Comparison of ENCODE assay signal across 25 cellular contexts in the genomic region with DNA sequence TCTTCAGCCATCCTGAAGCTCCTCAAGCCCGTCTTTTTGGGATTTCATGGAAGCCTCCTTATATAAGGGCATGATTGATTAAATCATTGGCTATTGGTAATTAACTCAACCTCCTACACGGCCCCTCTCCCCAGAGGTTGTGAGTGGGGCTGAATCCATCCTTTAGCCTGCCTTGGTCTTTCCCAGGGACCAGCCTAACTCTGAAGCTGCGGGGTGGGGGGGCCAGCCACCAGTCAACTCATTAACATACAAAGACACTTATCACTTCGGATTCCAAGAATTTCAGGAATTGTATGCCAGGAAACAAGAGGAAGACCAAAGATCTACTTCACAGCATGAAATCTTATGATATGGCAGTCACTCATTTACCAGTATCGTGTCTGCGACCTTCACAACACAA. TPM values are rescaled to one million over a fixed set of nuclear protein-coding genes. Genes with fewer than 3 reads are reported as not detected.
"Had no signal": no experiment of that assay in that cellular context is flagged by ENCODE, and none has a peak within 500 bp of the region (broad histone marks: within the 10 kb centered on the region; RNA-seq: fewer than 3 reads in every experiment).

No MANE protein-coding gene starts in this region.

- DNase-seq: activated B cell treated with CpG ODN at 0.5 μM for 24 hours; activated CD4-positive, alpha-beta memory T cell treated with anti-CD3 and anti-CD28 coated beads for 36 hours; activated CD4-positive, alpha-beta T cell treated with anti-CD3 and anti-CD28 coated beads for 4 hours; activated gamma-delta T cell treated with Interleukin-2 at 50 U/mL for 16 hours; activated T-cell treated with anti-CD3 and anti-CD28 coated beads for 4 hours; amniotic stem cell; central memory CD4-positive, alpha-beta T cell; colonic mucosa; glutamatergic neuron; kidney; naive B cell; psoas muscle; Right ventricle myocardium superior; stimulated activated naive B cell treated with anti-CD40 and anti-IgM and Interleukin-4, amounts not matched to agents 10 μg/mL and 1 μg/mL and 100 μg/mL, for 72 hours; substantia nigra had no signal

- H3K27me3 Mint-ChIP-seq: brain had no signal

- H3K4me1 ChIP-seq: colonic mucosa, psoas muscle had no signal

- H3K27ac Mint-ChIP-seq: activated B cell treated with CpG ODN at 0.5 μM for 24 hours; activated CD4-positive, alpha-beta memory T cell treated with anti-CD3 and anti-CD28 coated beads for 36 hours; activated naive CD4-positive, alpha-beta T cell treated with anti-CD3 and anti-CD28 coated beads, Interleukin-2, amount 50 U/mL, for 72 hours; activated T-helper 1 cell treated with anti-CD3 and anti-CD28 coated beads, Interleukin-12 subunit alpha, Interleukin-12 subunit beta, Interleukin-2, Interleukin-4 antibody, amounts not matched to agents 30 ng/mL and 10 ng/mL and 1 ng/mL, durations not matched to agents 14 hours and 24 hours and 36 hours; brain; naive B cell; neural progenitor cell; stimulated activated naive B cell treated with anti-CD40 and anti-IgM and Interleukin-4, amounts not matched to agents 10 μg/mL and 1 μg/mL and 100 μg/mL, for 72 hours; T-helper 2 cell treated with Interferon-gamma antibody and Interleukin-4, amounts not matched to agents 5 μg/mL and 100 μg/mL, for 36 hours had no signal

- H3K27ac ChIP-seq: colonic mucosa, neural progenitor cell, psoas muscle, SK-N-MC had no signal

- H3K9me3 ChIP-seq: colonic mucosa, psoas muscle, tibial nerve had no signal

- H3K9me3 Mint-ChIP-seq: activated B cell treated with CpG ODN at 0.5 μM for 24 hours; activated CD4-positive, alpha-beta memory T cell treated with anti-CD3 and anti-CD28 coated beads for 36 hours; activated naive CD4-positive, alpha-beta T cell treated with anti-CD3 and anti-CD28 coated beads, Interleukin-2, amount 50 U/mL, for 72 hours; activated T-helper 1 cell treated with anti-CD3 and anti-CD28 coated beads, Interleukin-12 subunit alpha, Interleukin-12 subunit beta, Interleukin-2, Interleukin-4 antibody, amounts not matched to agents 30 ng/mL and 10 ng/mL and 1 ng/mL, durations not matched to agents 14 hours and 24 hours and 36 hours; brain; stimulated activated naive B cell treated with anti-CD40 and anti-IgM and Interleukin-4, amounts not matched to agents 10 μg/mL and 1 μg/mL and 100 μg/mL, for 72 hours; T-helper 2 cell treated with Interferon-gamma antibody and Interleukin-4, amounts not matched to agents 5 μg/mL and 100 μg/mL, for 36 hours had no signal

- H3K4me3 Mint-ChIP-seq: activated B cell treated with CpG ODN at 0.5 μM for 24 hours; activated CD4-positive, alpha-beta memory T cell treated with anti-CD3 and anti-CD28 coated beads for 36 hours; activated T-helper 1 cell treated with anti-CD3 and anti-CD28 coated beads, Interleukin-12 subunit alpha, Interleukin-12 subunit beta, Interleukin-2, Interleukin-4 antibody, amounts not matched to agents 30 ng/mL and 10 ng/mL and 1 ng/mL, durations not matched to agents 14 hours and 24 hours and 36 hours; brain; naive B cell; neural progenitor cell; stimulated activated naive B cell treated with anti-CD40 and anti-IgM and Interleukin-4, amounts not matched to agents 10 μg/mL and 1 μg/mL and 100 μg/mL, for 72 hours; T-helper 2 cell treated with Interferon-gamma antibody and Interleukin-4, amounts not matched to agents 5 μg/mL and 100 μg/mL, for 36 hours had no signal

- H3K4me3 ChIP-seq: colonic mucosa, neural progenitor cell, psoas muscle, SK-N-MC, tibial nerve had no signal

- ATAC-seq: activated naive CD4-positive, alpha-beta T cell treated with anti-CD3 and anti-CD28 coated beads, Interleukin-2, amount 50 U/mL, for 72 hours; left lobe of liver; psoas muscle; sciatic nerve; stimulated activated naive B cell treated with anti-CD40 and anti-IgM and Interleukin-4, amounts not matched to agents 10 μg/mL and 1 μg/mL and 100 μg/mL, for 72 hours had no signal

- H3K36me3 ChIP-seq: colonic mucosa, neural progenitor cell, tibial nerve had no signal

- H3K4me1 Mint-ChIP-seq: activated B cell treated with CpG ODN at 0.5 μM for 24 hours, naive B cell had no signal

- H3K9ac ChIP-seq: neural progenitor cell had no signal

- H3K27me3 ChIP-seq: colonic mucosa, neural progenitor cell, tibial nerve had no signal

- H3K4me2 ChIP-seq: neural progenitor cell had no signal

- H3K36me3 Mint-ChIP-seq: activated CD4-positive, alpha-beta memory T cell treated with anti-CD3 and anti-CD28 coated beads for 36 hours; activated naive CD4-positive, alpha-beta T cell treated with anti-CD3 and anti-CD28 coated beads, Interleukin-2, amount 50 U/mL, for 72 hours; brain; naive B cell; stimulated activated naive B cell treated with anti-CD40 and anti-IgM and Interleukin-4, amounts not matched to agents 10 μg/mL and 1 μg/mL and 100 μg/mL, for 72 hours had no signal

- FAIRE-seq: kidney, TTC549 had no signal

- H2AFZ ChIP-seq: neural progenitor cell had no signal

RNA-seq across cellular contexts. Expression of gene COL4A1, which starts 9.9 kb away (rescaled TPM):
- total RNA-seq: activated B cell treated with CpG ODN at 0.5 μM for 24 hours; activated CD4-positive, alpha-beta memory T cell treated with anti-CD3 and anti-CD28 coated beads for 36 hours; activated T-helper 1 cell treated with anti-CD3 and anti-CD28 coated beads, Interleukin-12 subunit alpha, Interleukin-12 subunit beta, Interleukin-2, Interleukin-4 antibody, amounts not matched to agents 30 ng/mL and 10 ng/mL and 1 ng/mL, durations not matched to agents 14 hours and 24 hours and 36 hours had no signal

RNA-seq across cellular contexts. Expression of gene COL4A2, which starts 10.1 kb away (rescaled TPM):
- total RNA-seq: activated B cell treated with CpG ODN at 0.5 μM for 24 hours; activated CD4-positive, alpha-beta memory T cell treated with anti-CD3 and anti-CD28 coated beads for 36 hours; activated T-helper 1 cell treated with anti-CD3 and anti-CD28 coated beads, Interleukin-12 subunit alpha, Interleukin-12 subunit beta, Interleukin-2, Interleukin-4 antibody, amounts not matched to agents 30 ng/mL and 10 ng/mL and 1 ng/mL, durations not matched to agents 14 hours and 24 hours and 36 hours had no signal
